Comparison of ENCODE assay signal across 8 cellular contexts in the genomic region with DNA sequence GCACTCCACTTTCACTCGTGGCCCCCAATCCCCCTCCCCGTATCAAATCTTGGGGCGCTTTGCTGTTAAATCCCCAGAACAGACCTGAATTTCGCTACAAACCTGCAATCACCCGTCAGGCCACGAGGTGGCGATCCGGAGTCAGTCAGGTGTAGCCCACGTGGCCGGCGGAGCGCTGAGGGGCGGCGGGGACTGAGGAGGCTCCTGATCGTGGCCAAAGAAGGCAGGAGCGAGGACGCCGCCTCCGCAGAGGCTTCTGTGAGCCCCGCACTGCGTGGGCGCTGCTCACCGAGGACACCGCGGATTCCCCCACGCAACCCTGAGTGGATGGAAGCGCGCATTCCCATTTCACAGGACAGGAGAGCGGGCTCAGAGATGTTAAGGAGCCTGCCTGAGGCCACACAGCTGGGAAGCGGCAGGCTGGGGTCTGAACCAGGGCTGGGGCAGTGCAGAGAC.
DNase-seq lines count a peak whose midpoint lies in the region; ATAC-seq and TF ChIP-seq lines count a peak whose summit lies in the region.

No MANE protein-coding gene starts in this region.

- CTCF ChIA-PET in Panc1 (lab: Charles Lee) = interaction anchor here (0.8 to 2.9 kb wide), 4 partner anchors 25 to 76 kb away, joined by 3 to 33 read pairs (median 4); no protein-coding TSS in a partner anchor

- no peak overlapping the region for H3K27ac ChIP-seq in HUES48 (ENCODE audit: low read depth, low read length)
- no peak overlapping the region for H3K27ac ChIP-seq in Panc1 (ENCODE audit: low read length)

- peaks cover 40% of the 10 kb centered on the region for H3K27me3 ChIP-seq in HUES48 (ENCODE audit: control insufficient read depth, insufficient read depth, low read length)
- H3K27me3 ChIP-seq in Panc1 (ENCODE audit: control insufficient read depth, insufficient read depth, low read length) = no peaks in the 10 kb centered on the region

- in situ Hi-C loops in Panc1 (cut with HindIII; ENCODE audit: low pct_unique_long_range_greater_than_20kb, low sequenced_read_pairs) = no loop called here

- peak; percentile 91 for DNase-seq in Daoy (ENCODE audit: low read depth)
- DNase-seq in Panc1 (ENCODE audit: low read depth, low spot score) = peak; percentile 57
- DNase-seq in activated T-cell treated with anti-CD3 and anti-CD28 coated beads, Interleukin-2, amount 50 U/mL, for 72 hours = peak; percentile 85 to 88
- DNase-seq in fibroblast of gingiva (ENCODE audit: low read depth) = peak; percentile 24
- peak; percentile 87 for DNase-seq in neural crest cell (ENCODE audit: low read depth, low spot score)
- DNase-seq in stimulated activated naive CD8-positive, alpha-beta T cell treated with anti-CD3 and anti-CD28 coated beads, Interleukin-15, amount 100 ng/mL, for 72 hours = peak; percentile 84 to 86

- peaks cover 15% of the 10 kb centered on the region for H3K4me1 Mint-ChIP-seq in activated T-cell treated with anti-CD3 and anti-CD28 coated beads, Interleukin-2, amount 50 U/mL, for 72 hours (ENCODE audit: low read depth)
- peaks cover 10% of the 10 kb centered on the region for H3K4me1 Mint-ChIP-seq in neural crest cell
- H3K4me1 Mint-ChIP-seq in stimulated activated naive CD8-positive, alpha-beta T cell treated with anti-CD3 and anti-CD28 coated beads, Interleukin-15, amount 100 ng/mL, for 72 hours = peaks cover 17% of the 10 kb centered on the region

- H3K4me3 Mint-ChIP-seq in activated T-cell treated with anti-CD3 and anti-CD28 coated beads, Interleukin-2, amount 50 U/mL, for 72 hours = peak overlapping the region; percentile 58 to 63
- no peak overlapping the region for H3K4me3 Mint-ChIP-seq in neural crest cell
- peak overlapping the region; percentile 70 to 73 for H3K4me3 Mint-ChIP-seq in stimulated activated naive CD8-positive, alpha-beta T cell treated with anti-CD3 and anti-CD28 coated beads, Interleukin-15, amount 100 ng/mL, for 72 hours

- BruUV-seq in Panc1 (replicated peaks; lab: Mats Ljungman, UMichigan) = no TSS peak

- H3K27me3 Mint-ChIP-seq in activated T-cell treated with anti-CD3 and anti-CD28 coated beads, Interleukin-2, amount 50 U/mL, for 72 hours (ENCODE audit: low read depth) = peaks cover 18% of the 10 kb centered on the region
- H3K27me3 Mint-ChIP-seq in neural crest cell (ENCODE audit: low read depth) = peaks cover 73% of the 10 kb centered on the region
- H3K27me3 Mint-ChIP-seq in stimulated activated naive CD8-positive, alpha-beta T cell treated with anti-CD3 and anti-CD28 coated beads, Interleukin-15, amount 100 ng/mL, for 72 hours = peaks cover 47% of the 10 kb centered on the region

- H3K9me3 Mint-ChIP-seq in activated T-cell treated with anti-CD3 and anti-CD28 coated beads, Interleukin-2, amount 50 U/mL, for 72 hours = no peaks in the 10 kb centered on the region
- no peaks in the 10 kb centered on the region for H3K9me3 Mint-ChIP-seq in neural crest cell
- H3K9me3 Mint-ChIP-seq in stimulated activated naive CD8-positive, alpha-beta T cell treated with anti-CD3 and anti-CD28 coated beads, Interleukin-15, amount 100 ng/mL, for 72 hours = no peaks in the 10 kb centered on the region

- H3K36me3 ChIP-seq in HUES48 (ENCODE audit: control insufficient read depth, insufficient read depth, low read length) (no peaks in the 10 kb centered on the region), Panc1 (ENCODE audit: control insufficient read depth, insufficient read depth, low read length) (no peaks in the 10 kb centered on the region)

- H3K4me3 ChIP-seq in HUES48 (ENCODE audit: low read depth, low read length) (peak overlapping the region; percentile 8; the same call in 1 of the 2 replicates), Panc1 (ENCODE audit: low read depth in 2 of 2, low read length in 2 of 2) (peak overlapping the region in 1 of 2 experiments; percentile 27; a peak in 1 of 4 replicates)

- peak; percentile 89 for TF ChIP-seq CTCF in Panc1 (IDR thresholded peaks at IDR 0.05)
- TF ChIP-seq CTCF in neural crest cell (conservative IDR thresholded peaks at IDR 0.05) = peak; percentile 94

- H3K36me3 Mint-ChIP-seq in activated T-cell treated with anti-CD3 and anti-CD28 coated beads, Interleukin-2, amount 50 U/mL, for 72 hours (ENCODE audit: insufficient read depth in 2 of 2) = no peaks in the 10 kb centered on the region
- H3K36me3 Mint-ChIP-seq in neural crest cell (ENCODE audit: low read depth) = no peaks in the 10 kb centered on the region

- H3K27ac Mint-ChIP-seq in activated T-cell treated with anti-CD3 and anti-CD28 coated beads, Interleukin-2, amount 50 U/mL, for 72 hours = no peak overlapping the region
- H3K27ac Mint-ChIP-seq in neural crest cell (ENCODE audit: unreplicated experiment) = no peak overlapping the region
- peak overlapping the region; percentile 29 to 31 for H3K27ac Mint-ChIP-seq in stimulated activated naive CD8-positive, alpha-beta T cell treated with anti-CD3 and anti-CD28 coated beads, Interleukin-15, amount 100 ng/mL, for 72 hours

- ATAC-seq in Panc1 (peak; percentile 62), HG03039 (IDR thresholded peaks at IDR 0.05; ENCODE audit: unreplicated experiment) (no peak)
- peak; percentile 70 to 73 for ATAC-seq in activated T-cell treated with anti-CD3 and anti-CD28 coated beads, Interleukin-2, amount 50 U/mL, for 72 hours (replicated peaks in 1 of 2)
- peak; percentile 78 for ATAC-seq in stimulated activated naive CD8-positive, alpha-beta T cell treated with anti-CD3 and anti-CD28 coated beads, Interleukin-15, amount 100 ng/mL, for 72 hours

- H3K4me1 ChIP-seq in HUES48 (ENCODE audit: control insufficient read depth, insufficient read depth, low read length) = peaks cover 16% of the 10 kb centered on the region
- H3K4me1 ChIP-seq in Panc1 (ENCODE audit: control insufficient read depth, insufficient read depth, low read length) = peaks cover 4% of the 10 kb centered on the region

- no peak overlapping the region for H3K9ac ChIP-seq in HUES48 (ENCODE audit: low read depth, low read length)

- POLR2A ChIA-PET in Panc1 (lab: Charles Lee) = no interaction called here

- no peaks in the 10 kb centered on the region for H3K9me3 ChIP-seq in HUES48 (ENCODE audit: control insufficient read depth, insufficient read depth, low read length)
- H3K9me3 ChIP-seq in Panc1 (ENCODE audit: control insufficient read depth, insufficient read depth, low read depth, low read length) = no peaks in the 10 kb centered on the region

- intact Hi-C loops in Panc1 (cut with micrococcal nuclease; ENCODE audit: unreplicated experiment) = loop anchor here (1.0 kb wide), 1 partner anchor 76 kb away; no protein-coding TSS in a partner anchor

Comparison
In these comparisons a context has a peak if more than half of its experiments do, and no peak if none do; other contexts are left out.
1. DNase-seq: peak in every context shown above with its lines; median percentile 91 in Daoy; 87 in neural crest cell; 86 in activated T-cell treated with anti-CD3 and anti-CD28 coated beads, Interleukin-2, amount 50 U/mL, for 72 hours; 85 in stimulated activated naive CD8-positive, alpha-beta T cell treated with anti-CD3 and anti-CD28 coated beads, Interleukin-15, amount 100 ng/mL, for 72 hours; 57 in Panc1; 24 in fibroblast of gingiva.
2. H3K27ac Mint-ChIP-seq: peak in stimulated activated naive CD8-positive, alpha-beta T cell treated with anti-CD3 and anti-CD28 coated beads, Interleukin-15, amount 100 ng/mL, for 72 hours (2 of 2); none in activated T-cell treated with anti-CD3 and anti-CD28 coated beads, Interleukin-2, amount 50 U/mL, for 72 hours (single experiment) and neural crest cell (single experiment).